8 cellular contexts compared by ENCODE assay signal in genomic region chr22:21628386-21629261, GRCh38. TPM values are rescaled to one million over a fixed set of nuclear protein-coding genes. Genes with fewer than 3 reads are reported as not detected.
DNase-seq lines count a peak whose midpoint lies in the region; ATAC-seq, FAIRE-seq and TF ChIP-seq lines count a peak whose summit lies in the region.

No MANE protein-coding gene starts in this region.

- H3K4me3 ChIP-seq in A673 (ENCODE audit: low read depth, low read length, poor library complexity, severe bottlenecking) (peak overlapping the region; percentile 60), adipocyte (ENCODE audit: low read length) (peak overlapping the region; percentile 89), liver (ENCODE audit: low read depth in 1 of 3, low read length in 3 of 3) (peak overlapping the region; percentile 85 to 99 (median 95)), transverse colon (peak overlapping the region; percentile 52 to 94 (median 83))

- no peak for TF ChIP-seq RAD21 in liver (IDR thresholded peaks at IDR 0.05)

- CTCF ChIA-PET in A673 (lab: Charles Lee): interaction anchor here (0.7 to 1.4 kb wide), 4 partner anchors 14 to 47 kb away, joined by 3 to 9 read pairs (median 4); partner anchors contain the start of gene SDF2L1

- H3K4me1 ChIP-seq in A673 (ENCODE audit: insufficient read depth, low read length, poor library complexity, severe bottlenecking) (peaks cover 15% of the 10 kb centered on the region), adipocyte (ENCODE audit: control insufficient read depth, insufficient read depth, low read length) (peaks cover 11% of the 10 kb centered on the region), liver (ENCODE audit: control insufficient read depth in 4 of 4, insufficient read depth in 4 of 4, low read length in 3 of 4) (peaks cover 8 to 27% (median 14%) of the 10 kb centered on the region in 4 donors), transverse colon (peaks cover 6 to 30% (median 19%) of the 10 kb centered on the region in 4 donors)

- no peak for TF ChIP-seq POLR2A in transverse colon (IDR thresholded peaks at IDR 0.05)

- TF ChIP-seq CTCF in A673 (conservative IDR thresholded peaks at IDR 0.05; ENCODE audit: low read depth, low read length) (no peak), liver (IDR thresholded peaks at IDR 0.05; ENCODE audit: low read depth, low read length, missing input control) (no peak), transverse colon (IDR thresholded peaks at IDR 0.05) (no peak)

- H3K36me3 ChIP-seq in A673 (ENCODE audit: insufficient read depth, low read length, poor library complexity, severe bottlenecking): peaks cover 7% of the 10 kb centered on the region
- H3K36me3 ChIP-seq in adipocyte (ENCODE audit: control insufficient read depth, insufficient read depth, low read length, severe bottlenecking): peaks cover 2% of the 10 kb centered on the region
- peaks cover 0 to 4% (median 0%) of the 10 kb centered on the region in 4 donors for H3K36me3 ChIP-seq in liver (ENCODE audit: control insufficient read depth in 4 of 4, insufficient read depth in 3 of 4, low read depth in 1 of 4, low read length in 3 of 4)
- H3K36me3 ChIP-seq in transverse colon: peaks cover 0 to under 1% (median 0%) of the 10 kb centered on the region in 4 donors

- in situ Hi-C loops in transverse colon (cut with MboI; ENCODE audit: low pct_ligation_motif_present in 1 of 4, low pct_unique_long_range_greater_than_20kb in 1 of 4, low sequenced_read_pairs in 3 of 4): no loop called here

- WGBS in liver: 78% methylated on average over 74 of the region's 74 CpGs
- WGBS in transverse colon (ENCODE audit: low coverage in 1 of 2), 2 donors: 65% methylated on average over 67 of the region's 74 CpGs; no CpG with 5 or more reads in 1 of the 2 donors

- H3K9ac ChIP-seq in adipocyte (ENCODE audit: low read length) (peak overlapping the region; percentile 84), liver (ENCODE audit: low read depth in 1 of 2, low read length in 2 of 2) (no peak overlapping the region)

- no peaks in the 10 kb centered on the region for H3K9me3 ChIP-seq in A673 (ENCODE audit: low read depth, low read length, poor library complexity, severe bottlenecking)
- H3K9me3 ChIP-seq in adipocyte (ENCODE audit: control insufficient read depth, low read length): no peaks in the 10 kb centered on the region
- H3K9me3 ChIP-seq in liver (ENCODE audit: control insufficient read depth in 4 of 4, low read length in 3 of 4): no peaks in the 10 kb centered on the region
- H3K9me3 ChIP-seq in transverse colon: no peaks in the 10 kb centered on the region

- intact Hi-C loops in A673 (cut with micrococcal nuclease; ENCODE audit: unreplicated experiment) (loop anchor here (5.0 kb wide), 1 partner anchor 41 kb away; no protein-coding TSS in a partner anchor), transverse colon (cut with DNase I; ENCODE audit: low total_unique reads) (no loop called here), sciatic nerve (cut with DNase I) (no loop called here)

- peak; percentile 3 for ATAC-seq in HG02571 (IDR thresholded peaks at IDR 0.05; ENCODE audit: unreplicated experiment)
- ATAC-seq in sciatic nerve: no peak

- POLR2A ChIA-PET in A673 (lab: Charles Lee; ENCODE audit: low non-redundant PET): no interaction called here

- H3K27ac ChIP-seq in A673 (ENCODE audit: low read depth, low read length, poor library complexity, severe bottlenecking) (peak overlapping the region; percentile 67), liver (ENCODE audit: low read depth in 1 of 2, low read length in 2 of 2) (peak overlapping the region in 1 of 2 donors; percentile 16), transverse colon (peak overlapping the region; percentile 84 to 89 (median 88))

- TF ChIP-seq EP300 in transverse colon (IDR thresholded peaks at IDR 0.05; ENCODE audit: low read depth): no peak

- H3K27me3 ChIP-seq in A673 (replicated peaks; ENCODE audit: insufficient read depth, low read depth, low read length, poor library complexity): no peaks in the 10 kb centered on the region
- H3K27me3 ChIP-seq in adipocyte (replicated peaks; ENCODE audit: control insufficient read depth, insufficient read depth, low read length): no peaks in the 10 kb centered on the region
- no peaks in the 10 kb centered on the region for H3K27me3 ChIP-seq in liver (ENCODE audit: control insufficient read depth in 4 of 4, insufficient read depth in 4 of 4, low read length in 3 of 4)
- no peaks in the 10 kb centered on the region for H3K27me3 ChIP-seq in transverse colon

- no peak for DNase-seq in A673 (ENCODE audit: low spot score)
- DNase-seq in adipocyte (ENCODE audit: low read depth): no peak
- no peak for DNase-seq in transverse colon
- DNase-seq in urothelium cell line (ENCODE audit: low spot score): no peak
- DNase-seq in sciatic nerve (ENCODE audit: low spot score): no peak
- DNase-seq in NOMO-1 treated with dmso at 0.1 percent for 144 hours (lab: John Stamatoyannopoulos, UW; ENCODE audit: unreplicated experiment): no peak

- BruUV-seq in A673 (replicated peaks; lab: Mats Ljungman, UMichigan): no TSS peak

- FAIRE-seq in urothelium cell line (lab: Jason Lieb, UNC): no peak

TF ChIP-seq in liver, 16 proteins besides CTCF, POLR2A, EP300 and RAD21:
- TF ChIP-seq GABPA (IDR thresholded peaks at IDR 0.05 in 1 of 2, conservative IDR thresholded peaks at IDR 0.05 in 1 of 2) (no peak), ATF3 (IDR thresholded peaks at IDR 0.05) (no peak), SP1 (IDR thresholded peaks at IDR 0.05) (no peak), HNF4A (conservative IDR thresholded peaks at IDR 0.05) (no peak)

RNA-seq across cellular contexts. Expression of gene YDJC, which starts 1.2 kb away (rescaled TPM):
- total RNA-seq in A673 (2021): 33.8 and 37.0 TPM in 2 replicates
- total RNA-seq in liver: 1 to 10 TPM; 8.0 to 8.5 TPM
- 10 to 100 TPM in 1 of 2 donors, 1 to 10 TPM in 1; 8.0 to 18.7 TPM for polyA plus RNA-seq in liver
- 100 to 1,000 TPM in 1 of 4 donors, 10 to 100 TPM in 3; 43.3 to 112 (median 69.5) TPM for total RNA-seq in transverse colon
- total RNA-seq in sciatic nerve: 7.0 TPM

RNA-seq across cellular contexts. Expression of gene CCDC116, which starts 3.9 kb away (rescaled TPM):
- total RNA-seq in A673 (2021) (1.3 and 2.3 TPM in 2 replicates), liver (under 1 TPM; 0.05 to 0.08 TPM), transverse colon (10 to 100 TPM in 1 of 4 donors, under 1 TPM in 1, not detected in 2; 0.27 to 15.7 TPM), sciatic nerve (0.89 TPM)
- under 1 TPM in 1 of 2 donors, not detected in 1; 0.05 TPM for polyA plus RNA-seq in liver

RNA-seq across cellular contexts. Expression of gene SDF2L1, which starts 13.5 kb away (rescaled TPM):
- total RNA-seq in A673 (2021) (50.1 and 55.3 TPM in 2 replicates), liver (100 to 1,000 TPM in 1 of 2 donors, 10 to 100 TPM in 1; 44.8 to 121 TPM), transverse colon (10 to 100 TPM in 3 of 4 donors, not detected in 1; 34.0 to 55.7 (median 39.5) TPM), sciatic nerve (21.8 TPM)
- polyA plus RNA-seq in liver: 100 to 1,000 TPM in 1 of 2 donors, 10 to 100 TPM in 1; 36.3 to 173 TPM

RNA-seq across cellular contexts. Expression of gene PPIL2, which starts 37.2 kb away (rescaled TPM):
- total RNA-seq in A673 (2021) (46.8 and 49.3 TPM in 2 replicates), liver (10 to 100 TPM; 19.5 to 26.7 TPM), transverse colon (10 to 100 TPM; 36.2 to 93.1 (median 60.1) TPM), sciatic nerve (31.9 TPM)
- 10 to 100 TPM; 12.4 to 15.5 TPM for polyA plus RNA-seq in liver
